1 cellular context compared by ENCODE assay signal in genomic region chr19:3642987-3643386, GRCh38.
TF ChIP-seq lines count a peak whose summit lies in the region.

No MANE protein-coding gene starts in this region.

TF ChIP-seq in H1, 55 proteins besides CTCF, POLR2A, EP300 and RAD21:
- no peak for TF ChIP-seq MAX (IDR thresholded peaks at IDR 0.05)
- no peak for TF ChIP-seq CEBPB (IDR thresholded peaks at IDR 0.05; ENCODE audit: low read depth, low read length)
- TF ChIP-seq TCF12 (IDR thresholded peaks at IDR 0.05; ENCODE audit: low read depth, low read length) = no peak
- TF ChIP-seq CHD7 (IDR thresholded peaks at IDR 0.05; ENCODE audit: insufficient replicate concordance, low read length) = no peak
- TF ChIP-seq CTBP2 (IDR thresholded peaks at IDR 0.05; ENCODE audit: borderline replicate concordance, insufficient read depth, insufficient read length, low read length) = no peak
- no peak for TF ChIP-seq SRF (IDR thresholded peaks at IDR 0.05; ENCODE audit: low read depth, low read length)
- TF ChIP-seq RFX5 (IDR thresholded peaks at IDR 0.05; ENCODE audit: borderline replicate concordance, low read depth, low read length) = no peak
